In genomic region chr2:27370026-27370815, GRCh38 we compare ENCODE assay signal across 8 cellular contexts. TPM values are rescaled to one million over a fixed set of nuclear protein-coding genes. Genes with fewer than 3 reads are reported as not detected.
DNase-seq lines count a peak whose midpoint lies in the region; ATAC-seq and TF ChIP-seq lines count a peak whose summit lies in the region.

Gene EIF2B4 (minus strand): TSS chr2:27370338. CDS start chr2:27370314, 24 bp downstream.
Gene SNX17 (plus strand): TSS chr2:27370616. CDS start chr2:27370744, 128 bp downstream.

- TF ChIP-seq CTCF in CD8-positive, alpha-beta T cell (IDR thresholded peaks at IDR 0.05) = peak; percentile 64
- peak; percentile 62 for TF ChIP-seq CTCF in liver (IDR thresholded peaks at IDR 0.05; ENCODE audit: low read depth, low read length, missing input control)

- H3K27ac ChIP-seq in CD8-positive, alpha-beta T cell (ENCODE audit: low read depth, low read length) = peak within 1 kb of the TSS; percentile 76
- H3K27ac ChIP-seq in liver (ENCODE audit: low read depth in 1 of 2, low read length in 2 of 2) = peak within 1 kb of the TSS; percentile 81 to 92

- peak within 1 kb of the TSS; percentile 97 for H3K27ac Mint-ChIP-seq in CD8-positive, alpha-beta T cell
- H3K27ac Mint-ChIP-seq in activated CD4-positive, alpha-beta memory T cell treated with anti-CD3 and anti-CD28 coated beads for 36 hours = peak within 1 kb of the TSS; percentile 96

- under 1% methylated on average over 85 of the region's 85 CpGs for whole genome bisulfite sequencing in liver

- H3K36me3 Mint-ChIP-seq in CD8-positive, alpha-beta T cell = peaks cover 69% of the 10 kb centered on the region
- peaks cover 45% of the 10 kb centered on the region for H3K36me3 Mint-ChIP-seq in activated CD4-positive, alpha-beta memory T cell treated with anti-CD3 and anti-CD28 coated beads for 36 hours

- H3K4me3 Mint-ChIP-seq in CD8-positive, alpha-beta T cell = peak within 1 kb of the TSS; percentile 96
- H3K4me3 Mint-ChIP-seq in activated CD4-positive, alpha-beta memory T cell treated with anti-CD3 and anti-CD28 coated beads for 36 hours = peak within 1 kb of the TSS; percentile 87

- no peaks in the 10 kb centered on the region for H3K9me3 Mint-ChIP-seq in CD8-positive, alpha-beta T cell
- no peaks in the 10 kb centered on the region for H3K9me3 Mint-ChIP-seq in activated CD4-positive, alpha-beta memory T cell treated with anti-CD3 and anti-CD28 coated beads for 36 hours

- peak; percentile 69 to 72 for TF ChIP-seq RAD21 in liver (IDR thresholded peaks at IDR 0.05)

- H3K9ac ChIP-seq in liver (ENCODE audit: low read depth in 1 of 2, low read length in 2 of 2) = peak within 1 kb of the TSS; percentile 85 to 93

- intact Hi-C loops in CD8-positive, alpha-beta T cell (cut with DNase I, micrococcal nuclease) = loop anchor here (1.0 to 10.0 kb wide), 15 partner anchors 10 to 318 kb away; partner anchors contain the start of genes CCDC121 (in 2 of the 2), GPN1 (in 2 of the 2), GTF3C2 (in 2 of the 2) and IFT172 (in 2 of the 2)
- intact Hi-C loops in activated CD4-positive, alpha-beta memory T cell treated with anti-CD3 and anti-CD28 coated beads for 36 hours (cut with micrococcal nuclease) = loop anchor here (1.0 to 2.0 kb wide), 7 partner anchors 10 to 313 kb away; partner anchors contain the start of genes CCDC121, GPN1, GTF3C2 and MPV17

- POLR2A ChIA-PET in CD8-positive, alpha-beta T cell (lab: Charles Lee) = interaction anchor here (1.0 to 4.0 kb wide), 8 partner anchors 10 to 293 kb away, joined by 3 to 50 read pairs (median 10); partner anchors contain the start of genes GTF3C2, MPV17, NRBP1 and PPM1G
- POLR2A ChIA-PET in activated CD4-positive, alpha-beta memory T cell treated with anti-CD3 and anti-CD28 coated beads for 36 hours (lab: Charles Lee) = interaction anchor here (0.8 to 4.3 kb wide), 10 partner anchors 10 to 338 kb away, joined by 3 to 54 read pairs (median 4); partner anchors contain the start of genes GTF3C2, NRBP1, PPM1G and SLC4A1AP

- DNase-seq in CD8-positive, alpha-beta T cell = peak; percentile 98 to 100 (median 99)
- peak; percentile 100 for DNase-seq in HK-2 (ENCODE audit: unreplicated experiment)
- DNase-seq in NCI-H82 treated with DMSO at 0.1 percent for 48 hours (lab: John Stamatoyannopoulos, UW; ENCODE audit: unreplicated experiment) = peak; percentile 94
- DNase-seq in activated CD4-positive, alpha-beta memory T cell treated with anti-CD3 and anti-CD28 coated beads for 36 hours = peak; percentile 100
- peak; percentile 98 to 99 for DNase-seq in dermis microvascular lymphatic vessel endothelial cell (ENCODE audit: low read depth in 2 of 2)
- peak; percentile 99 for DNase-seq in stimulated activated CD4-positive, alpha-beta T cell treated with anti-CD3 and anti-CD28 coated beads, Interleukin-4, amount 100 ng/mL, for 24 hours

- H3K9me3 ChIP-seq in CD8-positive, alpha-beta T cell (ENCODE audit: low read length) = no peaks in the 10 kb centered on the region
- no peaks in the 10 kb centered on the region for H3K9me3 ChIP-seq in liver (ENCODE audit: control insufficient read depth in 4 of 4, low read length in 3 of 4)

- peak within 1 kb of the TSS; percentile 88 for H3K4me3 ChIP-seq in CD8-positive, alpha-beta T cell (ENCODE audit: low read depth, low read length)
- H3K4me3 ChIP-seq in liver (ENCODE audit: low read depth in 1 of 3, low read length in 3 of 3) = peak within 1 kb of the TSS; percentile 90 to 94 (median 94)

- H3K36me3 ChIP-seq in CD8-positive, alpha-beta T cell (ENCODE audit: insufficient read depth, low read length) = peaks cover 35% of the 10 kb centered on the region
- peaks cover 14 to 49% (median 38%) of the 10 kb centered on the region in 4 donors for H3K36me3 ChIP-seq in liver (ENCODE audit: control insufficient read depth in 4 of 4, insufficient read depth in 3 of 4, low read depth in 1 of 4, low read length in 3 of 4)

- H3K4me1 ChIP-seq in CD8-positive, alpha-beta T cell (ENCODE audit: insufficient read depth, low read length) = peaks cover 35% of the 10 kb centered on the region
- peaks cover 0 to 32% (median 25%) of the 10 kb centered on the region in 4 donors for H3K4me1 ChIP-seq in liver (ENCODE audit: control insufficient read depth in 4 of 4, insufficient read depth in 4 of 4, low read length in 3 of 4)

- H3K4me1 Mint-ChIP-seq in CD8-positive, alpha-beta T cell (ENCODE audit: low read depth) = peaks cover 36% of the 10 kb centered on the region
- peaks cover 29% of the 10 kb centered on the region for H3K4me1 Mint-ChIP-seq in activated CD4-positive, alpha-beta memory T cell treated with anti-CD3 and anti-CD28 coated beads for 36 hours (ENCODE audit: low read depth)

- no peaks in the 10 kb centered on the region for H3K27me3 ChIP-seq in CD8-positive, alpha-beta T cell (ENCODE audit: insufficient read depth, low read length)
- H3K27me3 ChIP-seq in liver (ENCODE audit: control insufficient read depth in 4 of 4, insufficient read depth in 4 of 4, low read length in 3 of 4) = no peaks in the 10 kb centered on the region

- H3K27me3 Mint-ChIP-seq in CD8-positive, alpha-beta T cell (ENCODE audit: low read depth) = no peaks in the 10 kb centered on the region
- H3K27me3 Mint-ChIP-seq in activated CD4-positive, alpha-beta memory T cell treated with anti-CD3 and anti-CD28 coated beads for 36 hours = no peaks in the 10 kb centered on the region

- peak; percentile 91 for ATAC-seq in CD8-positive, alpha-beta T cell
- peak; percentile 88 for ATAC-seq in GM19452 (IDR thresholded peaks at IDR 0.05; ENCODE audit: unreplicated experiment)

- CTCF ChIA-PET in CD8-positive, alpha-beta T cell (lab: Charles Lee) = interaction anchor here (0.7 to 3.4 kb wide), 8 partner anchors 10 to 260 kb away, joined by 3 to 12 read pairs (median 4); partner anchors contain the start of genes NRBP1 and ZNF513
- CTCF ChIA-PET in activated CD4-positive, alpha-beta memory T cell treated with anti-CD3 and anti-CD28 coated beads for 36 hours (lab: Charles Lee) = interaction anchor here (0.6 to 5.8 kb wide), 18 partner anchors 9 to 313 kb away, joined by 3 to 38 read pairs (median 5); partner anchors contain the start of genes GTF3C2, NRBP1, ZNF512 and ZNF513

TF ChIP-seq in liver, 16 proteins besides CTCF, POLR2A, EP300 and RAD21 (continues in another document):
- TF ChIP-seq MAX (IDR thresholded peaks at IDR 0.05) = peak; percentile 98
- TF ChIP-seq HNF4G (IDR thresholded peaks at IDR 0.05) = peak; percentile 24
- no peak for TF ChIP-seq JUND (IDR thresholded peaks at IDR 0.05)
- peak; percentile 70 to 77 for TF ChIP-seq HNF4A (conservative IDR thresholded peaks at IDR 0.05)
- TF ChIP-seq NR2F2 (IDR thresholded peaks at IDR 0.05) = no peak
- TF ChIP-seq SP1 (IDR thresholded peaks at IDR 0.05) = peak; percentile 96
- TF ChIP-seq FOXA2 (IDR thresholded peaks at IDR 0.05) = no peak
- peak in 1 of 2 donors; percentile 90 for TF ChIP-seq GABPA (IDR thresholded peaks at IDR 0.05 in 1 of 2, conservative IDR thresholded peaks at IDR 0.05 in 1 of 2)
- TF ChIP-seq FOXA1 (IDR thresholded peaks at IDR 0.05) = peak; percentile 35
- peak; percentile 52 to 62 for TF ChIP-seq RXRA (IDR thresholded peaks at IDR 0.05)
- peak in 1 of 2 donors; percentile 29 for TF ChIP-seq EGR1 (IDR thresholded peaks at IDR 0.05; ENCODE audit: low read depth in 2 of 2)
- peak; percentile 97 for TF ChIP-seq ZBTB33 (IDR thresholded peaks at IDR 0.05)
- peak; percentile 58 for TF ChIP-seq ATF3 (IDR thresholded peaks at IDR 0.05)
- TF ChIP-seq YY1 (IDR thresholded peaks at IDR 0.05) = peak; percentile 98
- peak; percentile 62 for TF ChIP-seq TAF1 (conservative IDR thresholded peaks at IDR 0.05)

RNA-seq across cellular contexts. Expression of gene EIF2B4, which starts in this region (rescaled TPM):
- total RNA-seq in CD8-positive, alpha-beta T cell = 10 to 100 TPM; 39.7 to 39.9 TPM
- 10 to 100 TPM; 34.6 to 36.5 TPM for total RNA-seq in activated CD4-positive, alpha-beta memory T cell treated with anti-CD3 and anti-CD28 coated beads for 36 hours
- 25.7 and 26.2 TPM in 2 replicates for total RNA-seq in dermis microvascular lymphatic vessel endothelial cell
- total RNA-seq in liver = 10 to 100 TPM; 10.5 to 18.9 TPM
- polyA plus RNA-seq in liver = 10 to 100 TPM; 22.6 to 25.8 TPM

RNA-seq across cellular contexts. Expression of gene SNX17, which starts in this region (rescaled TPM):
- total RNA-seq in CD8-positive, alpha-beta T cell = 10 to 100 TPM; 64.8 to 66.5 TPM
- 10 to 100 TPM; 91.2 to 93.2 TPM for total RNA-seq in activated CD4-positive, alpha-beta memory T cell treated with anti-CD3 and anti-CD28 coated beads for 36 hours
- 109 and 164 TPM in 2 replicates for total RNA-seq in dermis microvascular lymphatic vessel endothelial cell
- total RNA-seq in liver = 10 to 100 TPM; 53.7 to 65.3 TPM
- 10 to 100 TPM; 57.7 to 60.5 TPM for polyA plus RNA-seq in liver

Comparison
In these comparisons a context has a peak if more than half of its experiments do, and no peak if none do; other contexts are left out.
1. Peak in every context shown above with its lines: DNase-seq, ATAC-seq, H3K4me3 ChIP-seq and H3K27ac ChIP-seq.